10 cellular contexts compared by ENCODE assay signal in genomic region chrX:83008415-83008814, GRCh38.
DNase-seq lines count a peak whose midpoint lies in the region; ATAC-seq and TF ChIP-seq lines count a peak whose summit lies in the region.
"Had no signal": no experiment of that assay in that cellular context is flagged by ENCODE, and none has a peak within 500 bp of the region (broad histone marks: within the 10 kb centered on the region; RNA-seq: fewer than 3 reads in every experiment).

No MANE protein-coding gene starts in this region.

- H3K9me3 Mint-ChIP-seq in endothelial cell (ENCODE audit: unreplicated experiment): no peaks in the 10 kb centered on the region
- H3K9me3 Mint-ChIP-seq in T-helper 2 cell treated with Interferon-gamma antibody and Interleukin-4, amounts not matched to agents 5 μg/mL and 100 μg/mL, for 36 hours: no peaks in the 10 kb centered on the region
- H3K9me3 Mint-ChIP-seq: central memory CD8-positive, alpha-beta T cell had no signal

- H3K27me3 ChIP-seq in left ventricle myocardium inferior (ENCODE audit: low read depth) (no peaks in the 10 kb centered on the region), OCI-LY3 (ENCODE audit: low read depth, low read length) (no peaks in the 10 kb centered on the region), upper lobe of right lung (no peaks in the 10 kb centered on the region)

- no peak overlapping the region for H3K27ac ChIP-seq in left ventricle myocardium inferior (replicated peaks)
- H3K27ac ChIP-seq in OCI-LY3 (ENCODE audit: low read length): no peak overlapping the region
- H3K27ac ChIP-seq in upper lobe of right lung: no peak overlapping the region

- no peak overlapping the region for H3K4me3 Mint-ChIP-seq in endothelial cell (ENCODE audit: unreplicated experiment)
- no peak overlapping the region for H3K4me3 Mint-ChIP-seq in T-helper 2 cell treated with Interferon-gamma antibody and Interleukin-4, amounts not matched to agents 5 μg/mL and 100 μg/mL, for 36 hours
- H3K4me3 Mint-ChIP-seq: central memory CD8-positive, alpha-beta T cell; IgD-negative memory B cell had no signal

- no peak overlapping the region for H3K4me3 ChIP-seq in left ventricle myocardium inferior
- H3K4me3 ChIP-seq in OCI-LY3 (ENCODE audit: low read length): no peak overlapping the region
- H3K4me3 ChIP-seq in upper lobe of right lung: no peak overlapping the region

- TF ChIP-seq CTCF in left ventricle myocardium inferior (IDR thresholded peaks at IDR 0.05; ENCODE audit: borderline replicate concordance) (peak; percentile 25), OCI-LY3 (IDR thresholded peaks at IDR 0.05; ENCODE audit: low read depth, low read length) (peak; percentile 55), endothelial cell (IDR thresholded peaks at IDR 0.05; ENCODE audit: unreplicated experiment) (peak; percentile 67), upper lobe of right lung (IDR thresholded peaks at IDR 0.05) (peak; percentile 31)

- H3K9me3 ChIP-seq in left ventricle myocardium inferior (replicated peaks) (no peaks in the 10 kb centered on the region), OCI-LY3 (ENCODE audit: insufficient read depth, low read length) (no peaks in the 10 kb centered on the region), upper lobe of right lung (no peaks in the 10 kb centered on the region)

- no peak overlapping the region for H3K9ac ChIP-seq in OCI-LY3 (ENCODE audit: low read length)

- DNase-seq in left ventricle myocardium inferior (no peak), cardiac septum (ENCODE audit: low spot score) (no peak), endothelial cell (ENCODE audit: low spot score) (no peak), upper lobe of right lung (no peak), SKM-1 (lab: John Stamatoyannopoulos, UW; ENCODE audit: unreplicated experiment) (no peak)
- DNase-seq in T-helper 2 cell treated with Interferon-gamma antibody and Interleukin-4, amounts not matched to agents 5 μg/mL and 100 μg/mL, for 36 hours (ENCODE audit: low spot score): no peak

- no peaks in the 10 kb centered on the region for H3K36me3 Mint-ChIP-seq in endothelial cell (ENCODE audit: low read depth, unreplicated experiment)
- no peaks in the 10 kb centered on the region for H3K36me3 Mint-ChIP-seq in T-helper 2 cell treated with Interferon-gamma antibody and Interleukin-4, amounts not matched to agents 5 μg/mL and 100 μg/mL, for 36 hours (ENCODE audit: low read depth)
- H3K36me3 Mint-ChIP-seq: IgD-negative memory B cell had no signal

- ATAC-seq in upper lobe of right lung (no peak), HG02870 (IDR thresholded peaks at IDR 0.05; ENCODE audit: unreplicated experiment) (no peak)

- no peaks in the 10 kb centered on the region for H3K27me3 Mint-ChIP-seq in endothelial cell (ENCODE audit: unreplicated experiment)
- no peaks in the 10 kb centered on the region for H3K27me3 Mint-ChIP-seq in T-helper 2 cell treated with Interferon-gamma antibody and Interleukin-4, amounts not matched to agents 5 μg/mL and 100 μg/mL, for 36 hours (ENCODE audit: low read depth)
- H3K27me3 Mint-ChIP-seq: central memory CD8-positive, alpha-beta T cell; IgD-negative memory B cell had no signal

- no peak overlapping the region for H3K4me2 ChIP-seq in OCI-LY3 (ENCODE audit: low read length)

- H4K20me1 ChIP-seq in OCI-LY3 (ENCODE audit: insufficient read depth, low read length): no peaks in the 10 kb centered on the region

- H3K4me1 ChIP-seq in left ventricle myocardium inferior (no peaks in the 10 kb centered on the region), OCI-LY3 (ENCODE audit: low read length) (no peaks in the 10 kb centered on the region), upper lobe of right lung (no peaks in the 10 kb centered on the region)

- intact Hi-C loops in left ventricle myocardium inferior (cut with micrococcal nuclease): no loop called here
- intact Hi-C loops in cardiac septum (cut with DNase I): no loop called here
- intact Hi-C loops in upper lobe of right lung (cut with DNase I): no loop called here

- H3K36me3 ChIP-seq in left ventricle myocardium inferior: no peaks in the 10 kb centered on the region
- no peaks in the 10 kb centered on the region for H3K36me3 ChIP-seq in OCI-LY3 (replicated peaks; ENCODE audit: low read depth, low read length)
- H3K36me3 ChIP-seq in upper lobe of right lung: no peaks in the 10 kb centered on the region

- H3K79me2 ChIP-seq in OCI-LY3 (ENCODE audit: low read length): no peaks in the 10 kb centered on the region

- no peak overlapping the region for H3K27ac Mint-ChIP-seq in endothelial cell (ENCODE audit: unreplicated experiment)
- H3K27ac Mint-ChIP-seq in T-helper 2 cell treated with Interferon-gamma antibody and Interleukin-4, amounts not matched to agents 5 μg/mL and 100 μg/mL, for 36 hours: no peak overlapping the region

- no peak overlapping the region for H2AFZ ChIP-seq in OCI-LY3 (ENCODE audit: low read depth, low read length)

- no peaks in the 10 kb centered on the region for H3K4me1 Mint-ChIP-seq in endothelial cell (ENCODE audit: unreplicated experiment)
- H3K4me1 Mint-ChIP-seq in T-helper 2 cell treated with Interferon-gamma antibody and Interleukin-4, amounts not matched to agents 5 μg/mL and 100 μg/mL, for 36 hours (ENCODE audit: low read depth): no peaks in the 10 kb centered on the region
- H3K4me1 Mint-ChIP-seq: central memory CD8-positive, alpha-beta T cell; IgD-negative memory B cell had no signal
